Comparison of ENCODE assay signal across 12 cellular contexts in the genomic region with DNA sequence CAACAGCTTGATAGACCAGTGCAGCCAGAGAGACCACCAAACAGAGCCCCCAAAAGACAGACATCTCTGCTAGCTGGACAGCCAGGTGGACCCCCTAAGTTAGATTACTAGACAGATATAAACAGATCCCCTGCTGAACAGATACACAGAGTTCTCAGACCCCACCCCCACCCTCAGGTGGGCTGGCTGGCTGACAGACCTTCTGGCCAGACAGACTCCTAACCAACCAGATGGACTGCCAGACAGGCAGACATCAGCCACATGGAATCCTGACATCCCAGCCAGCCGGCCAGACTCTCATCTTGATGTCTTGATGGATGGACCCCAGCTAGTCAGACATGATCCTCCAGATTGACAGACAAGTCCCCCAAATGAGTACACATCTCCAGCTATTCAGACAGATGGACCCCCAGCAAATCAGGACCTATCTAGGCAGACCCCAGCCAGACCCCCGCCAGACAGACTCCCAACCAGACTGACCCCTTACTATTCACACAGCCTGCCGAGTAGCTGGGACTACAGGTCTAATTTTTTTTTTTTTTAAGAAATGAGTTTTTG. TPM values are rescaled to one million over a fixed set of nuclear protein-coding genes. Genes with fewer than 3 reads are reported as not detected.
A peak's percentile ranks its signal among the peaks of the same experiment; 100 is the strongest.
DNase-seq lines count a peak whose midpoint lies in the region; ATAC-seq and TF ChIP-seq lines count a peak whose summit lies in the region.
"Had no signal": no experiment of that assay in that cellular context is flagged by ENCODE, and none has a peak within 500 bp of the region (broad histone marks: within the 10 kb centered on the region; RNA-seq: fewer than 3 reads in every experiment).

No MANE protein-coding gene starts in this region.

- CTCF ChIA-PET in activated CD8-positive, alpha-beta memory T cell treated with anti-CD3 and anti-CD28 coated beads, Interleukin-2, amount 10 ng/mL, durations not matched to agents 7 days and 5 days (lab: Charles Lee) = interaction anchor here (1.2 to 1.8 kb wide), 3 partner anchors 10 to 32 kb away, joined by 3 to 24 read pairs (median 15); a partner anchor contains a TSS

- no peaks in the 10 kb centered on the region for H3K9me3 ChIP-seq in T-helper 17 cell (ENCODE audit: control insufficient read depth, low read length, poor library complexity, severe bottlenecking)

- H3K4me1 Mint-ChIP-seq in activated CD8-positive, alpha-beta memory T cell treated with anti-CD3 and anti-CD28 coated beads, Interleukin-2, amount 10 ng/mL, durations not matched to agents 7 days and 5 days = peaks cover 75% of the 10 kb centered on the region
- peaks cover 65% of the 10 kb centered on the region for H3K4me1 Mint-ChIP-seq in T-helper 17 cell
- peaks cover 77% of the 10 kb centered on the region for H3K4me1 Mint-ChIP-seq in stimulated activated effector memory CD8-positive, alpha-beta T cell treated with anti-CD3 and anti-CD28 coated beads, Interleukin-12 subunit alpha, Interleukin-12 subunit beta, amount 100 ng/mL, for 72 hours

- H3K36me3 Mint-ChIP-seq in activated CD8-positive, alpha-beta memory T cell treated with anti-CD3 and anti-CD28 coated beads, Interleukin-2, amount 10 ng/mL, durations not matched to agents 7 days and 5 days = peaks cover 46% of the 10 kb centered on the region
- H3K36me3 Mint-ChIP-seq in T-helper 17 cell (ENCODE audit: low read depth) = peaks cover 7% of the 10 kb centered on the region
- H3K36me3 Mint-ChIP-seq in stimulated activated effector memory CD8-positive, alpha-beta T cell treated with anti-CD3 and anti-CD28 coated beads, Interleukin-12 subunit alpha, Interleukin-12 subunit beta, amount 100 ng/mL, for 72 hours = peaks cover 63% of the 10 kb centered on the region

- H3K27me3 Mint-ChIP-seq in activated CD8-positive, alpha-beta memory T cell treated with anti-CD3 and anti-CD28 coated beads, Interleukin-2, amount 10 ng/mL, durations not matched to agents 7 days and 5 days = no peaks in the 10 kb centered on the region
- H3K27me3 Mint-ChIP-seq in T-helper 17 cell = no peaks in the 10 kb centered on the region

- peak overlapping the region; percentile 75 for H3K4me3 ChIP-seq in fibroblast of pulmonary artery (replicated peaks; ENCODE audit: low read depth, low read length)

- ATAC-seq in activated CD8-positive, alpha-beta memory T cell treated with anti-CD3 and anti-CD28 coated beads, Interleukin-2, amount 10 ng/mL, durations not matched to agents 7 days and 5 days = no peak
- ATAC-seq in T-helper 17 cell = no peak
- no peak for ATAC-seq in stimulated activated effector memory CD8-positive, alpha-beta T cell treated with anti-CD3 and anti-CD28 coated beads, Interleukin-12 subunit alpha, Interleukin-12 subunit beta, amount 100 ng/mL, for 72 hours
- ATAC-seq in GM18907 (IDR thresholded peaks at IDR 0.05; ENCODE audit: unreplicated experiment) = no peak

- TF ChIP-seq CTCF in fibroblast of pulmonary artery (IDR thresholded peaks at IDR 0.05; ENCODE audit: low read length, missing control alignments) = no peak

- peak overlapping the region; percentile 96 for H3K4me3 Mint-ChIP-seq in activated CD8-positive, alpha-beta memory T cell treated with anti-CD3 and anti-CD28 coated beads, Interleukin-2, amount 10 ng/mL, durations not matched to agents 7 days and 5 days
- H3K4me3 Mint-ChIP-seq in T-helper 17 cell = peak overlapping the region; percentile 94
- H3K4me3 Mint-ChIP-seq in stimulated activated effector memory CD8-positive, alpha-beta T cell treated with anti-CD3 and anti-CD28 coated beads, Interleukin-12 subunit alpha, Interleukin-12 subunit beta, amount 100 ng/mL, for 72 hours = peak overlapping the region; percentile 86

- no peak for DNase-seq in activated CD8-positive, alpha-beta memory T cell treated with anti-CD3 and anti-CD28 coated beads, Interleukin-2, amount 10 ng/mL, durations not matched to agents 7 days and 5 days
- DNase-seq in activated CD8-positive, alpha-beta memory T cell treated with anti-CD3 and anti-CD28 coated beads, Interleukin-2, amount 50 U/mL, for 4 hours = no peak
- DNase-seq in T-helper 17 cell (no peak), fibroblast of pulmonary artery (ENCODE audit: low read depth) (no peak), SIG-M5 treated with dmso at 0.1 percent for 504 hours (lab: John Stamatoyannopoulos, UW; ENCODE audit: unreplicated experiment) (no peak), NCI-H226 (no peak)
- DNase-seq in stimulated activated effector memory CD8-positive, alpha-beta T cell treated with anti-CD3 and anti-CD28 coated beads, Interleukin-12 subunit alpha, Interleukin-12 subunit beta, amount 100 ng/mL, for 72 hours (ENCODE audit: low spot score in 2 of 2) = peak in 1 of 2 donors; percentile 43
- DNase-seq: C1 segment of cervical spinal cord; effector CD8-positive, alpha-beta T cell; NCI-H2081 treated with DMSO at 0.1 percent for 48 hours; stimulated activated naive CD4-positive, alpha-beta T cell treated with Interleukin-2 at 50 U/mL for 16 hours had no signal

- no peaks in the 10 kb centered on the region for H3K9me3 Mint-ChIP-seq in activated CD8-positive, alpha-beta memory T cell treated with anti-CD3 and anti-CD28 coated beads, Interleukin-2, amount 10 ng/mL, durations not matched to agents 7 days and 5 days (ENCODE audit: low read depth)
- no peaks in the 10 kb centered on the region for H3K9me3 Mint-ChIP-seq in stimulated activated effector memory CD8-positive, alpha-beta T cell treated with anti-CD3 and anti-CD28 coated beads, Interleukin-12 subunit alpha, Interleukin-12 subunit beta, amount 100 ng/mL, for 72 hours

- peak overlapping the region; percentile 84 for H3K27ac Mint-ChIP-seq in activated CD8-positive, alpha-beta memory T cell treated with anti-CD3 and anti-CD28 coated beads, Interleukin-2, amount 10 ng/mL, durations not matched to agents 7 days and 5 days
- H3K27ac Mint-ChIP-seq in T-helper 17 cell = peak overlapping the region; percentile 96
- peak overlapping the region; percentile 97 for H3K27ac Mint-ChIP-seq in stimulated activated effector memory CD8-positive, alpha-beta T cell treated with anti-CD3 and anti-CD28 coated beads, Interleukin-12 subunit alpha, Interleukin-12 subunit beta, amount 100 ng/mL, for 72 hours

RNA-seq across cellular contexts. Expression of a gene that starts 18.0 kb away (rescaled TPM):
- total RNA-seq in activated CD8-positive, alpha-beta memory T cell treated with anti-CD3 and anti-CD28 coated beads, Interleukin-2, amount 10 ng/mL, durations not matched to agents 7 days and 5 days = 10 to 100 TPM; 82.3 to 90.5 TPM
- total RNA-seq in T-helper 17 cell = 100 to 1,000 TPM in 1 of 2 donors, 10 to 100 TPM in 1; 53.2 to 102 TPM

RNA-seq across cellular contexts. Expression of a gene that starts 31.2 kb away (rescaled TPM):
- total RNA-seq in activated CD8-positive, alpha-beta memory T cell treated with anti-CD3 and anti-CD28 coated beads, Interleukin-2, amount 10 ng/mL, durations not matched to agents 7 days and 5 days = 100 to 1,000 TPM in 1 of 2 experiments, 10 to 100 TPM in 1; 85.8 to 115 TPM
- total RNA-seq in T-helper 17 cell = 10 to 100 TPM; 59.3 to 65.6 TPM
